In genomic region chr2:82823892-82824291, GRCh38 we compare ENCODE assay signal across 27 cellular contexts.
"Had no signal": no experiment of that assay in that cellular context is flagged by ENCODE, and none has a peak within 500 bp of the region (broad histone marks: within the 10 kb centered on the region; RNA-seq: fewer than 3 reads in every experiment).

No MANE protein-coding gene starts in this region.

- H3K79me2 ChIP-seq: parathyroid adenoma had no signal

- ATAC-seq: naive thymus-derived CD8-positive, alpha-beta T cell; natural killer cell treated with Interleukin-12 subunit alpha and Interleukin-12 subunit beta and Interleukin-15 and Interleukin-18, amount 100 ng/mL, for 72 hours; psoas muscle; right cardiac atrium; sciatic nerve; stimulated activated effector memory CD8-positive, alpha-beta T cell treated with anti-CD3 and anti-CD28 coated beads, Interleukin-12 subunit alpha, Interleukin-12 subunit beta, amount 100 ng/mL, for 72 hours; stimulated activated naive B cell treated with anti-CD40 and anti-IgM and Interleukin-4, amounts not matched to agents 10 μg/mL and 1 μg/mL and 100 μg/mL, for 72 hours had no signal

- H3K9me3 ChIP-seq: ovary, psoas muscle, stomach, thoracic aorta, thyroid gland, tibial nerve, upper lobe of left lung, vagina had no signal

- H3K4me2 ChIP-seq: neural progenitor cell had no signal

- H3K9ac ChIP-seq: neural progenitor cell, parathyroid adenoma had no signal

- DNase-seq: naive thymus-derived CD8-positive, alpha-beta T cell; nephron progenitor cell; occipital lobe; ovary; posterior cingulate gyrus; psoas muscle; right cardiac atrium; small intestine; stimulated activated CD4-positive, alpha-beta T cell treated with anti-CD3 and anti-CD28 coated beads, Interleukin-15, amount 100 ng/mL, for 24 hours; stimulated activated CD4-positive, alpha-beta T cell treated with anti-CD3 and anti-CD28 coated beads, Interleukin-2, amount 100 ng/mL, for 24 hours; stimulated activated CD4-positive, alpha-beta T cell treated with anti-CD3 and anti-CD28 coated beads, Interleukin-2, amount 100 ng/mL, for 48 hours; stimulated activated CD4-positive, alpha-beta T cell treated with anti-CD3 and anti-CD28 coated beads, Interleukin-4, amount 100 ng/mL, for 24 hours; stimulated activated naive B cell treated with anti-CD40 and anti-IgM and Interleukin-4, amounts not matched to agents 10 μg/mL and 1 μg/mL and 100 μg/mL, for 72 hours; stimulated activated naive CD4-positive, alpha-beta T cell treated with Interleukin-2 at 50 U/mL for 16 hours; stomach; thyroid gland; trophoblast cell; upper lobe of left lung had no signal

- H3K27ac ChIP-seq: neural progenitor cell, ovary, parathyroid adenoma, psoas muscle, stomach, thoracic aorta, thyroid gland, tibial nerve, upper lobe of left lung, vagina had no signal

- H3K4me1 ChIP-seq: neural progenitor cell, parathyroid adenoma, psoas muscle, stomach, thyroid gland, tibial nerve, upper lobe of left lung, vagina had no signal

- H2AFZ ChIP-seq: neural progenitor cell, parathyroid adenoma had no signal

- H3K4me3 ChIP-seq: neural progenitor cell, ovary, psoas muscle, stomach, thoracic aorta, thyroid gland, tibial nerve, upper lobe of left lung, vagina had no signal

- FAIRE-seq: small intestine, urothelium cell line had no signal

- H3K27me3 ChIP-seq: neural progenitor cell, ovary, stomach, thyroid gland, tibial nerve, upper lobe of left lung, vagina had no signal

- H3K36me3 ChIP-seq: neural progenitor cell, ovary, stomach, thoracic aorta, thyroid gland, tibial nerve, upper lobe of left lung, vagina had no signal
